Comparison of ENCODE assay signal across 8 cellular contexts in the genomic region with DNA sequence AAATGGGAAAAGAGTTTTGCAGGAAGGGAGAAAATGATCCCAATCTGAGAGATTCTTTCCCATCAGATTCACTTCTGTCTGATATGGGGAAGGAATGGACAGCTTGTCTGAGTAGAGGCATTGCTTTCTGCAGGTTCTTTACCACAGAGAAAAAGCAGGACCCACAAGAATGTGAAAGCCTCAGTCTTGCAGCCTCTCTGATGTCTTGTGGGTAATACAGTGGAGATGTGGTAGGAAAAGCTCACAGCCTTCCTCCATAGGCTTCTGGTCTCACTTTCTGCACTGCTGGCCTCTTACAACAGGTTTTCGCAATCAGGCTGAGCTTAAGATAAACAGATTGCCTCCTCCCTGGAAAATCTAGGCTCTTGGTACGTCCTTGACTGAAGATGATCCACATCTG. TPM values are rescaled to one million over a fixed set of nuclear protein-coding genes. Genes with fewer than 3 reads are reported as not detected.
DNase-seq lines count a peak whose midpoint lies in the region; ATAC-seq and TF ChIP-seq lines count a peak whose summit lies in the region.

No MANE protein-coding gene starts in this region.

- peak overlapping the region; percentile 99 for H2AFZ ChIP-seq in GM23248

- peak overlapping the region; percentile 83 for H3K9ac ChIP-seq in GM23248

- H3K4me1 Mint-ChIP-seq in CD4-positive, alpha-beta T cell (ENCODE audit: low read depth), result peaks cover 55% of the 10 kb centered on the region
- peaks cover 13 to 58% (median 32%) of the 10 kb centered on the region in 4 donors for H3K4me1 Mint-ChIP-seq in naive thymus-derived CD8-positive, alpha-beta T cell

- H4K20me1 ChIP-seq in GM23248 (ENCODE audit: insufficient read depth), result no peaks in the 10 kb centered on the region

- no peak for DNase-seq in CD4-positive, alpha-beta T cell
- DNase-seq in GM23248, result peak; percentile 85
- peak; percentile 61 for DNase-seq in RPMI8226
- no peak for DNase-seq in epithelial cell of proximal tubule (ENCODE audit: low read depth)
- peak in 2 of 10 donors; percentile 10 to 18 for DNase-seq in naive thymus-derived CD8-positive, alpha-beta T cell
- no peak for DNase-seq in 8988T
- no peak for DNase-seq in DMS79 (lab: John Stamatoyannopoulos, UW)
- DNase-seq in middle frontal gyrus (ENCODE audit: extremely low spot score, low spot score), result no peak

- CTCF ChIA-PET in CD4-positive, alpha-beta T cell (lab: Charles Lee), result interaction anchor here (0.6 to 2.0 kb wide), 2 partner anchors 24 to 313 kb away, joined by 3 to 7 read pairs; no protein-coding TSS in a partner anchor

- H3K9me3 ChIP-seq in CD4-positive, alpha-beta T cell (ENCODE audit: control insufficient read depth, low read length), result no peaks in the 10 kb centered on the region
- H3K9me3 ChIP-seq in GM23248 (ENCODE audit: low read depth), result no peaks in the 10 kb centered on the region

- no peaks in the 10 kb centered on the region for H3K36me3 ChIP-seq in GM23248 (ENCODE audit: low read depth)

- H3K4me3 Mint-ChIP-seq in CD4-positive, alpha-beta T cell, result peak overlapping the region; percentile 93
- peak overlapping the region; percentile 86 to 95 (median 88) for H3K4me3 Mint-ChIP-seq in naive thymus-derived CD8-positive, alpha-beta T cell

- H3K4me3 ChIP-seq in GM23248 (peak overlapping the region; percentile 93), epithelial cell of proximal tubule (ENCODE audit: low read depth, low read length) (peak overlapping the region; percentile 56)

- H3K4me1 ChIP-seq in GM23248 (ENCODE audit: insufficient read depth), result peaks cover 14% of the 10 kb centered on the region; the same call in 1 of the 2 replicates

- peak overlapping the region; percentile 58 for H3K27ac ChIP-seq in CD4-positive, alpha-beta T cell (ENCODE audit: low read depth, low read length)
- peak overlapping the region; percentile 83 for H3K27ac ChIP-seq in GM23248

- H3K36me3 Mint-ChIP-seq in CD4-positive, alpha-beta T cell (ENCODE audit: low read depth), result peaks cover 24% of the 10 kb centered on the region
- peaks cover 0 to 26% (median 1%) of the 10 kb centered on the region in 3 donors for H3K36me3 Mint-ChIP-seq in naive thymus-derived CD8-positive, alpha-beta T cell

- H3K9me3 Mint-ChIP-seq in CD4-positive, alpha-beta T cell, result no peaks in the 10 kb centered on the region
- peaks cover 0 to 1% (median 0%) of the 10 kb centered on the region in 9 donors for H3K9me3 Mint-ChIP-seq in naive thymus-derived CD8-positive, alpha-beta T cell

- POLR2A ChIA-PET in CD4-positive, alpha-beta T cell (lab: Charles Lee), result interaction anchor here (0.6 to 4.0 kb wide), 12 partner anchors 10 to 1574 kb away, joined by 3 to 123 read pairs (median 6); a partner anchor contains a TSS
- POLR2A ChIA-PET in naive thymus-derived CD8-positive, alpha-beta T cell (lab: Charles Lee), result interaction anchor here (1.0 to 4.4 kb wide), 6 partner anchors 10 to 141 kb away, joined by 3 to 70 read pairs (median 8); a partner anchor contains a TSS

- no peaks in the 10 kb centered on the region for H3K27me3 ChIP-seq in CD4-positive, alpha-beta T cell (ENCODE audit: control insufficient read depth, insufficient read depth, low read length)
- no peaks in the 10 kb centered on the region for H3K27me3 ChIP-seq in GM23248 (replicated peaks; ENCODE audit: insufficient read depth)

- peak overlapping the region; percentile 92 for H3K4me2 ChIP-seq in GM23248 (ENCODE audit: unreplicated experiment)

- no peak for TF ChIP-seq CTCF in CD4-positive, alpha-beta T cell (IDR thresholded peaks at IDR 0.05)
- no peak for TF ChIP-seq CTCF in epithelial cell of proximal tubule (conservative IDR thresholded peaks at IDR 0.05; ENCODE audit: low read depth, low read length)

- H3K9me2 ChIP-seq in GM23248 (ENCODE audit: insufficient read depth), result no peaks in the 10 kb centered on the region

- no peaks in the 10 kb centered on the region for H3K79me2 ChIP-seq in GM23248 (ENCODE audit: insufficient read depth)

- intact Hi-C loops in CD4-positive, alpha-beta T cell (cut with DNase I, micrococcal nuclease), result loop anchor here (1.0 to 2.0 kb wide), 3 partner anchors 20 to 90 kb away; a partner anchor contains a TSS

- ATAC-seq in CD4-positive, alpha-beta T cell (ENCODE audit: poor library complexity), result no peak
- ATAC-seq in naive thymus-derived CD8-positive, alpha-beta T cell, result peak; percentile 34 to 48

- peak overlapping the region; percentile 93 for H3K27ac Mint-ChIP-seq in CD4-positive, alpha-beta T cell
- H3K27ac Mint-ChIP-seq in naive thymus-derived CD8-positive, alpha-beta T cell, result peak overlapping the region; percentile 87 to 99 (median 91)

- peaks cover 20% of the 10 kb centered on the region for H3F3A ChIP-seq in GM23248 (ENCODE audit: insufficient read depth)

- H3K27me3 Mint-ChIP-seq in CD4-positive, alpha-beta T cell, result no peaks in the 10 kb centered on the region
- H3K27me3 Mint-ChIP-seq in naive thymus-derived CD8-positive, alpha-beta T cell, result no peaks in the 10 kb centered on the region

- WGBS in GM23248 (ENCODE audit: low coverage in 1 of 2, low lambda C conversion rate in 2 of 2, missing lambda C conversion rate in 2 of 2), 2 experiments, result 3 to 25% methylated on average over 2 of the region's 2 CpGs

- in situ Hi-C loops in GM23248 (cut with MboI), result loop anchor here (25.0 kb wide), 1 partner anchor 356 kb away; no protein-coding TSS in a partner anchor

RNA-seq across cellular contexts. Expression of a gene that starts 0.6 kb away (rescaled TPM):
- 1 to 10 TPM; 5.1 to 6.2 TPM for total RNA-seq in CD4-positive, alpha-beta T cell
- total RNA-seq in GM23248 (2014; rRNA removed; shearing (Covaris generic)), result 15.2 and 18.6 TPM in 2 replicates
- polyA plus RNA-seq in GM23248 (2016; fragmentation: Nextera tagmentation; extraction: Ambion mirVana), result 14.3 and 15.7 TPM in 2 replicates
- 2.0 and 3.4 TPM in 2 replicates for total RNA-seq in epithelial cell of proximal tubule
- total RNA-seq in naive thymus-derived CD8-positive, alpha-beta T cell, result 1 to 10 TPM; 2.9 to 3.7 TPM
- polyA plus RNA-seq in naive thymus-derived CD8-positive, alpha-beta T cell, result 1 to 10 TPM; 1.0 to 6.9 (median 2.9) TPM

RNA-seq across cellular contexts. Expression of a gene that starts 15.1 kb away (rescaled TPM):
- total RNA-seq in CD4-positive, alpha-beta T cell, result under 1 TPM; 0.11 to 0.14 TPM
- not detected in 2 replicates for total RNA-seq in GM23248 (2014; rRNA removed; shearing (Covaris generic))
- not detected in 2 replicates for polyA plus RNA-seq in GM23248 (2016; fragmentation: Nextera tagmentation; extraction: Ambion mirVana)
- total RNA-seq in epithelial cell of proximal tubule, result 0.36 TPM in 1 of 2 replicates, not detected in the other
- total RNA-seq in naive thymus-derived CD8-positive, alpha-beta T cell, result not detected
- polyA plus RNA-seq in naive thymus-derived CD8-positive, alpha-beta T cell, result not detected

RNA-seq across cellular contexts. Expression of a gene that starts 21.4 kb away (rescaled TPM):
- 10 to 100 TPM; 25.2 to 25.9 TPM for total RNA-seq in CD4-positive, alpha-beta T cell
- total RNA-seq in GM23248 (2014; rRNA removed; shearing (Covaris generic)), result 21.8 and 25.9 TPM in 2 replicates
- polyA plus RNA-seq in GM23248 (2016; fragmentation: Nextera tagmentation; extraction: Ambion mirVana), result 20.7 and 21.3 TPM in 2 replicates
- 9.6 and 11.6 TPM in 2 replicates for total RNA-seq in epithelial cell of proximal tubule
- total RNA-seq in naive thymus-derived CD8-positive, alpha-beta T cell, result 10 to 100 TPM; 22.0 to 23.4 TPM
- polyA plus RNA-seq in naive thymus-derived CD8-positive, alpha-beta T cell, result 10 to 100 TPM in 2 of 3 donors, 1 to 10 TPM in 1; 9.0 to 10.6 (median 10.3) TPM

Comparison
In these comparisons a context has a peak if more than half of its experiments do, and no peak if none do; other contexts are left out.
1. DNase-seq: peak in GM23248 (single experiment) and RPMI8226 (single experiment); none in CD4-positive, alpha-beta T cell (0 of 10), epithelial cell of proximal tubule (single experiment), 8988T (single experiment), DMS79 (single experiment) and middle frontal gyrus (single experiment).